8 cellular contexts compared by ENCODE assay signal in the genomic region with DNA sequence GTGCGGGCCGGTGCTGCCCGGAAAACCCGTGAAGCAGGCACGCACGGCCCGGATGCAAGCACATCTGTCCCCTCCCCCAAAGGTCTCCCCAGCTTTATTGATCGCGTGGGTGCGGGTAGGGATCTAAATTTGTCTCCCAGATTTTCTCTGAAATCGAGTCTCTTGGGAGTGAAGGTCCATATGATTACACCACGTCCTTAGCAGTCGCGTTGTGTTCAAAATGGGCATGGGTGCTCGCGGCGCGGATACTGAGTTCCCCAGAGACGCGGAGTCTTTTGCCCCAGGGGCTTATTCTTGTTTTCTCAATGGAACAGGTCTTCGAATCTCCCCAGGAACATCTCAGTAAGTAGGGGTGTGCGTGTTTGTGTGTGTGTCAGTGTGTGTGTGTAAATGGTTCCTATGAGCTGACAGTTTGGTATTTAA. TPM values are rescaled to one million over a fixed set of nuclear protein-coding genes. Genes with fewer than 3 reads are reported as not detected.
DNase-seq lines count a peak whose midpoint lies in the region; ATAC-seq, FAIRE-seq and TF ChIP-seq lines count a peak whose summit lies in the region.

No MANE protein-coding gene starts in this region.

- H3K9ac ChIP-seq in GM23248 (peak overlapping the region; percentile 84), keratinocyte (ENCODE audit: control insufficient read depth, extremely low read depth, insufficient read depth, low read length) (peak overlapping the region; percentile 69)

- H3K9me3 ChIP-seq in AG04450 (ENCODE audit: control insufficient read depth, insufficient read depth, low read length) (peaks cover 4% of the 10 kb centered on the region; the same call in 1 of the 2 replicates), GM23248 (ENCODE audit: low read depth) (no peaks in the 10 kb centered on the region), keratinocyte (ENCODE audit: control insufficient read depth, low read depth, low read length) (no peaks in the 10 kb centered on the region), thyroid gland (no peaks in the 10 kb centered on the region)

- ATAC-seq in GM18520 (IDR thresholded peaks at IDR 0.05; ENCODE audit: unreplicated experiment) = no peak
- no peak for ATAC-seq in HG02610 (IDR thresholded peaks at IDR 0.05; ENCODE audit: unreplicated experiment)

- H3K4me3 ChIP-seq in AG04450 (ENCODE audit: low read depth, low read length) (peak overlapping the region; percentile 53), GM23248 (peak overlapping the region; percentile 61), keratinocyte (ENCODE audit: control insufficient read depth in 2 of 3, extremely low read depth in 1 of 3, insufficient read depth in 2 of 3, low read depth in 1 of 3, low read length in 3 of 3) (peak overlapping the region; percentile 29 to 69 (median 35)), thyroid gland (replicated peaks in 1 of 3) (peak overlapping the region in 2 of 3 donors; percentile 15 to 47)

- DNase-seq in AG04450 (ENCODE audit: low read depth, low spot score) (no peak), GM23248 (no peak), keratinocyte (ENCODE audit: low read depth, low spot score) (no peak), thyroid gland (no peak), RKO (ENCODE audit: low spot score) (no peak)

- CTCF ChIA-PET in AG04450 (lab: Charles Lee) = interaction anchor here (0.7 to 1.4 kb wide), 2 partner anchors 85 to 169 kb away, joined by 7 to 9 read pairs; no protein-coding TSS in a partner anchor

- H3K9me3 Mint-ChIP-seq in activated naive CD8-positive, alpha-beta T cell (ENCODE audit: low read depth) = no peaks in the 10 kb centered on the region

- intact Hi-C loops in thyroid gland (cut with DNase I) = no loop called here

- H3K4me1 ChIP-seq in GM23248 (ENCODE audit: insufficient read depth) (peaks cover 31% of the 10 kb centered on the region), keratinocyte (ENCODE audit: control insufficient read depth, extremely low read depth, insufficient read depth, low read length) (peaks cover 38% of the 10 kb centered on the region), thyroid gland (peaks cover 11 to 18% of the 10 kb centered on the region in 2 donors)

- H3K4me2 ChIP-seq in GM23248 (ENCODE audit: unreplicated experiment) = peak overlapping the region; percentile 89
- peak overlapping the region; percentile 85 for H3K4me2 ChIP-seq in keratinocyte (ENCODE audit: control insufficient read depth, extremely low read depth, insufficient read depth, low read depth, low read length)

- H3K27me3 Mint-ChIP-seq in activated naive CD8-positive, alpha-beta T cell = no peaks in the 10 kb centered on the region

- H2AFZ ChIP-seq in GM23248 = peak overlapping the region; percentile 99
- peak overlapping the region; percentile 94 for H2AFZ ChIP-seq in keratinocyte (ENCODE audit: control insufficient read depth, low read length)

- H3K27ac Mint-ChIP-seq in activated naive CD8-positive, alpha-beta T cell = peak overlapping the region; percentile 97

- H3K9me2 ChIP-seq in GM23248 (ENCODE audit: insufficient read depth) = no peaks in the 10 kb centered on the region

- H3K4me3 Mint-ChIP-seq in activated naive CD8-positive, alpha-beta T cell = peak overlapping the region; percentile 98

- H3K36me3 Mint-ChIP-seq in activated naive CD8-positive, alpha-beta T cell = peaks cover 4% of the 10 kb centered on the region

- in situ Hi-C loops in GM23248 (cut with MboI) = no loop called here

- TF ChIP-seq CTCF in AG04450 (IDR thresholded peaks at IDR 0.05; ENCODE audit: low read depth, low read length) (no peak), keratinocyte (optimal IDR thresholded peaks at IDR 0.05 in 1 of 3, IDR thresholded peaks at IDR 0.05 in 1 of 3, conservative IDR thresholded peaks at IDR 0.05 in 1 of 3; ENCODE audit: extremely low read depth in 1 of 3, insufficient read depth in 2 of 3, low read length in 3 of 3) (no peak), thyroid gland (IDR thresholded peaks at IDR 0.05) (no peak)

- no peaks in the 10 kb centered on the region for H3K36me3 ChIP-seq in GM23248 (ENCODE audit: low read depth)
- no peaks in the 10 kb centered on the region for H3K36me3 ChIP-seq in keratinocyte (ENCODE audit: control insufficient read depth in 2 of 2, extremely low read depth in 1 of 2, insufficient read depth in 2 of 2, low read length in 2 of 2)
- no peaks in the 10 kb centered on the region for H3K36me3 ChIP-seq in thyroid gland

- FAIRE-seq in keratinocyte (lab: Jason Lieb, UNC) = no peak

- H3K27me3 ChIP-seq in AG04450 (ENCODE audit: control insufficient read depth, insufficient read depth, low read length) (no peaks in the 10 kb centered on the region), GM23248 (replicated peaks; ENCODE audit: insufficient read depth) (no peaks in the 10 kb centered on the region), keratinocyte (ENCODE audit: control insufficient read depth, extremely low read depth, insufficient read depth, low read length) (no peaks in the 10 kb centered on the region), thyroid gland (no peaks in the 10 kb centered on the region)

- TF ChIP-seq POLR2A in thyroid gland (IDR thresholded peaks at IDR 0.05) = no peak

- POLR2A ChIA-PET in AG04450 (lab: Yijun Ruan, JAX) = no interaction called here

- peaks cover 37% of the 10 kb centered on the region for H3F3A ChIP-seq in GM23248 (ENCODE audit: insufficient read depth)

- peaks cover 39% of the 10 kb centered on the region for H3K4me1 Mint-ChIP-seq in activated naive CD8-positive, alpha-beta T cell (ENCODE audit: low read depth)

- H3K9me1 ChIP-seq in keratinocyte (ENCODE audit: control insufficient read depth, extremely low read depth, insufficient read depth, low read length) = no peaks in the 10 kb centered on the region

- H3K79me2 ChIP-seq in GM23248 (ENCODE audit: insufficient read depth) (peaks cover 35% of the 10 kb centered on the region), keratinocyte (ENCODE audit: control insufficient read depth, insufficient read depth, low read length) (peaks cover 21% of the 10 kb centered on the region)

- peak overlapping the region; percentile 74 for H3K27ac ChIP-seq in AG04450 (ENCODE audit: low read depth, low read length)
- peak overlapping the region; percentile 71 for H3K27ac ChIP-seq in GM23248
- H3K27ac ChIP-seq in keratinocyte (ENCODE audit: control insufficient read depth, insufficient read depth, low read length) = peak overlapping the region; percentile 32
- H3K27ac ChIP-seq in thyroid gland = peak overlapping the region; percentile 48 to 88 (median 82)

- dilution Hi-C loops in keratinocyte (cut with MboI; ENCODE audit: extremely low pct_ligation_motif_present, low sequenced_read_pairs) = no loop called here

- 4 to 7% methylated on average over 22 of the region's 22 CpGs for WGBS in GM23248 (ENCODE audit: low coverage in 1 of 2, low lambda C conversion rate in 2 of 2, missing lambda C conversion rate in 2 of 2), 2 experiments
- WGBS in thyroid gland, 2 donors = 34 to 36% methylated on average over 14 to 20 of the region's 22 CpGs

- H4K20me1 ChIP-seq in GM23248 (ENCODE audit: insufficient read depth) (peaks cover 9% of the 10 kb centered on the region; the same call in 1 of the 2 replicates), keratinocyte (ENCODE audit: control insufficient read depth, extremely low read depth, insufficient read depth, low read length) (no peaks in the 10 kb centered on the region)

RNA-seq across cellular contexts. Expression of gene ZNF292, which starts 2.8 kb away (rescaled TPM):
- polyA plus RNA-seq in AG04450 (2011; rRNA removed) (9.5 and 18.0 TPM in 2 replicates), GM23248 (2016; fragmentation: Nextera tagmentation; extraction: Ambion mirVana) (17.9 and 21.7 TPM in 2 replicates), keratinocyte (4.9 to 8.4 TPM (median 5.5 TPM) in 3 replicates)
- 27.4 and 45.4 TPM in 2 replicates for polyA minus RNA-seq in AG04450 (2011; rRNA and poly(A)+ RNA removed)
- total RNA-seq in GM23248 (2014; rRNA removed; shearing (Covaris generic)) = 14.1 and 31.5 TPM in 2 replicates
- 215 TPM for polyA plus RNA-seq in keratinocyte (2011; ENCODE audit: low read depth)
- polyA plus RNA-seq in keratinocyte (2011; cell fraction: cytosol; rRNA removed) = 1.2 and 3.1 TPM in 2 replicates
- 9.9 and 14.0 TPM in 2 replicates for polyA plus RNA-seq in keratinocyte (2011; cell fraction: nucleus; rRNA removed)
- polyA plus RNA-seq in keratinocyte (2012; ENCODE audit: low replicate concordance) = 4.7 and 32.6 TPM in 2 replicates
- 5.7 to 34.7 TPM (median 16.1 TPM) in 3 replicates for polyA minus RNA-seq in keratinocyte
- 3.3 TPM for polyA minus RNA-seq in keratinocyte (2011; cell fraction: cytosol; rRNA and poly(A)+ RNA removed)
- polyA minus RNA-seq in keratinocyte (2011; cell fraction: nucleus; rRNA and poly(A)+ RNA removed) = 32.2 and 62.9 TPM in 2 replicates
- total RNA-seq in thyroid gland = 10 to 100 TPM; 46.2 to 55.5 (median 50.1) TPM

RNA-seq across cellular contexts. Expression of gene CGA, which starts 57.6 kb away (rescaled TPM):
- polyA plus RNA-seq in AG04450 (2011; rRNA removed) = 0.19 and 0.26 TPM in 2 replicates
- polyA minus RNA-seq in AG04450 (2011; rRNA and poly(A)+ RNA removed) = not detected in 2 replicates
- 6.1 and 6.3 TPM in 2 replicates for total RNA-seq in GM23248 (2014; rRNA removed; shearing (Covaris generic))
- polyA plus RNA-seq in GM23248 (2016; fragmentation: Nextera tagmentation; extraction: Ambion mirVana) = 6.6 and 8.9 TPM in 2 replicates
- not detected in 3 replicates for polyA plus RNA-seq in keratinocyte
- not detected for polyA plus RNA-seq in keratinocyte (2011; ENCODE audit: low read depth)
- polyA plus RNA-seq in keratinocyte (2011; cell fraction: cytosol; rRNA removed) = 0.07 TPM in 1 of 2 replicates, not detected in the other
- not detected in 2 replicates for polyA plus RNA-seq in keratinocyte (2011; cell fraction: nucleus; rRNA removed)
- polyA plus RNA-seq in keratinocyte (2012; ENCODE audit: low replicate concordance) = 0.56 TPM in 1 of 2 replicates, not detected in the other
- polyA minus RNA-seq in keratinocyte = not detected in 3 replicates
- polyA minus RNA-seq in keratinocyte (2011; cell fraction: cytosol; rRNA and poly(A)+ RNA removed) = 19.4 TPM
- polyA minus RNA-seq in keratinocyte (2011; cell fraction: nucleus; rRNA and poly(A)+ RNA removed) = 2.0 and 4.7 TPM in 2 replicates
- total RNA-seq in thyroid gland = not detected

Comparison
In these comparisons a context has a peak if more than half of its experiments do, and no peak if none do; other contexts are left out.
1. H3K27ac ChIP-seq: peak in every context shown above with its lines; median percentile 82 in thyroid gland; 74 in AG04450; 71 in GM23248; 32 in keratinocyte.